28 cellular contexts compared by ENCODE assay signal in genomic region chr15:96362001-96362758, GRCh38. TPM values are rescaled to one million over a fixed set of nuclear protein-coding genes. Genes with fewer than 3 reads are reported as not detected.
DNase-seq lines count a peak whose midpoint lies in the region; ATAC-seq, FAIRE-seq and TF ChIP-seq lines count a peak whose summit lies in the region.
"Had no signal": no experiment of that assay in that cellular context is flagged by ENCODE, and none has a peak within 500 bp of the region (broad histone marks: within the 10 kb centered on the region; RNA-seq: fewer than 3 reads in every experiment).

No MANE protein-coding gene starts in this region.

- H3K79me2 ChIP-seq in GM23338 (replicated peaks; ENCODE audit: insufficient read depth) (no peaks in the 10 kb centered on the region), GM12878 (ENCODE audit: control insufficient read depth, insufficient read depth, low read length) (no peaks in the 10 kb centered on the region), osteoblast (ENCODE audit: insufficient read depth, low read length) (peaks cover 4% of the 10 kb centered on the region)

- no peak for TF ChIP-seq POLR2A in GM12878 (IDR thresholded peaks at IDR 0.05; ENCODE audit: low read depth, low read length)

- H3K4me2 ChIP-seq in GM23338 (peak overlapping the region; percentile 80), GM12878 (ENCODE audit: control insufficient read depth, insufficient read depth) (no peak overlapping the region), osteoblast (ENCODE audit: insufficient read depth, low read length) (no peak overlapping the region)
- H3K4me2 ChIP-seq: A549, BLaER1 had no signal

- SMC1A ChIA-PET in GM12878 (lab: Charles Lee; ENCODE audit: uncharacterized antibody, unreplicated experiment): interaction anchor here (0.6 to 2.2 kb wide), 12 partner anchors 13 to 884 kb away, joined by 3 to 8 read pairs (median 3); no protein-coding TSS in a partner anchor

- no peak overlapping the region for H3K4me3 Mint-ChIP-seq in T-helper 1 cell treated with Interleukin-12 subunit alpha and Interleukin-12 subunit beta and Interleukin-4 antibody, amounts not matched to agents 30 μg/mL and 1 μg/mL, for 36 hours
- H3K4me3 Mint-ChIP-seq in GM23338 (peak overlapping the region; percentile 18; the same call in 2 of the 3 replicates), T-cell (no peak overlapping the region)
- H3K4me3 Mint-ChIP-seq in stimulated activated naive CD8-positive, alpha-beta T cell treated with anti-CD3 and anti-CD28 coated beads, Interleukin-15, amount 100 ng/mL, for 72 hours: no peak overlapping the region
- H3K4me3 Mint-ChIP-seq: activated T-helper 17 cell treated with anti-CD3 and anti-CD28 coated beads, Interleukin-2, amount 50 U/mL, for 72 hours had no signal

- H3K4me3 ChIP-seq in GM23338 (peak overlapping the region; percentile 52), GM12878 (no peak overlapping the region), osteoblast (ENCODE audit: insufficient read depth, low read length) (no peak overlapping the region)
- H3K4me3 ChIP-seq: A549, BLaER1, cardiac muscle cell had no signal

- TF ChIP-seq CTCF in GM23338 (conservative IDR thresholded peaks at IDR 0.05; ENCODE audit: low read depth in 2 of 2): no peak
- TF ChIP-seq CTCF in GM12878 (IDR thresholded peaks at IDR 0.05 in 2 of 3, conservative IDR thresholded peaks at IDR 0.05 in 1 of 3; ENCODE audit: control insufficient read depth in 2 of 3, extremely low read depth in 1 of 3, insufficient read depth in 1 of 3, low read depth in 3 of 3, low read length in 3 of 3): no peak
- no peak for TF ChIP-seq CTCF in osteoblast (IDR thresholded peaks at IDR 0.05; ENCODE audit: extremely low read depth, low read depth, low read length)

- H3F3A ChIP-seq in GM23338 (replicated peaks; ENCODE audit: low read depth): peaks cover 30% of the 10 kb centered on the region

- H4K20me1 ChIP-seq in GM23338 (replicated peaks; ENCODE audit: insufficient read depth): peaks cover 35% of the 10 kb centered on the region
- H4K20me1 ChIP-seq in GM12878 (ENCODE audit: control insufficient read depth, insufficient read depth): no peaks in the 10 kb centered on the region
- H4K20me1 ChIP-seq in osteoblast (ENCODE audit: insufficient read depth, low read length): peaks cover 1% of the 10 kb centered on the region

- no peak for TF ChIP-seq RAD21 in GM12878 (IDR thresholded peaks at IDR 0.05; ENCODE audit: insufficient read depth, low read depth, low read length)

- H3K36me3 Mint-ChIP-seq in T-helper 1 cell treated with Interleukin-12 subunit alpha and Interleukin-12 subunit beta and Interleukin-4 antibody, amounts not matched to agents 30 μg/mL and 1 μg/mL, for 36 hours (ENCODE audit: low read depth): peaks cover 5% of the 10 kb centered on the region
- H3K36me3 Mint-ChIP-seq in GM23338 (ENCODE audit: low read depth) (no peaks in the 10 kb centered on the region), T-cell (peaks cover 3% of the 10 kb centered on the region)

- POLR2A ChIA-PET in GM12878 (lab: Charles Lee) (interaction anchor here (0.6 to 1.2 kb wide), 7 partner anchors 13 to 765 kb away, joined by 3 to 8 read pairs (median 4); no protein-coding TSS in a partner anchor), T-cell (lab: Charles Lee) (no interaction called here)

- H2AFZ ChIP-seq in GM23338 (no peak overlapping the region), GM12878 (ENCODE audit: control insufficient read depth, low read depth, low read length) (no peak overlapping the region), osteoblast (ENCODE audit: low read length) (no peak overlapping the region)

- H3K9ac ChIP-seq in GM12878 (ENCODE audit: control insufficient read depth, insufficient read depth, low read length): no peak overlapping the region
- H3K9ac ChIP-seq: BLaER1 had no signal

- CTCF ChIA-PET in GM12878 (lab: Yijun Ruan, JAX) (interaction anchor here (0.6 to 1.8 kb wide), 7 partner anchors 8 to 1077 kb away, joined by 3 to 5 read pairs (median 4); no protein-coding TSS in a partner anchor), T-cell (lab: Charles Lee) (interaction anchor here in 1 of 2 donors (0.5 to 0.7 kb wide), 2 partner anchors 16 to 1621 kb away, joined by 3 to 5 read pairs; no protein-coding TSS in a partner anchor)

- H3K9me3 ChIP-seq in GM12878 (replicated peaks; ENCODE audit: control insufficient read depth, insufficient read depth, low read length) (no peaks in the 10 kb centered on the region; the same call in 2 of the 3 replicates), osteoblast (ENCODE audit: low read depth, low read length) (no peaks in the 10 kb centered on the region)
- H3K9me3 ChIP-seq: A549, psoas muscle, vagina had no signal

- 54% methylated on average over 22 of the region's 22 CpGs for WGBS in GM12878 (ENCODE audit: insufficient coverage, insufficient replicate concordance, low lambda C conversion rate, missing lambda C conversion rate)

- no peaks in the 10 kb centered on the region for H3K36me3 ChIP-seq in GM23338 (ENCODE audit: insufficient read depth)
- H3K36me3 ChIP-seq in GM12878 (ENCODE audit: control insufficient read depth in 2 of 2, insufficient read depth in 2 of 2, low read length in 1 of 2): no peaks in the 10 kb centered on the region
- H3K36me3 ChIP-seq in osteoblast (ENCODE audit: insufficient read depth, low read length): no peaks in the 10 kb centered on the region
- H3K36me3 ChIP-seq: BLaER1, cardiac muscle cell, vagina had no signal

- peaks cover 91% of the 10 kb centered on the region for H3K27me3 Mint-ChIP-seq in T-helper 1 cell treated with Interleukin-12 subunit alpha and Interleukin-12 subunit beta and Interleukin-4 antibody, amounts not matched to agents 30 μg/mL and 1 μg/mL, for 36 hours (ENCODE audit: low read depth)
- H3K27me3 Mint-ChIP-seq in GM23338 (ENCODE audit: insufficient read depth, low read depth, poor library complexity) (no peaks in the 10 kb centered on the region), T-cell (peaks cover 67 to 81% of the 10 kb centered on the region in 2 donors)
- H3K27me3 Mint-ChIP-seq in stimulated activated naive CD8-positive, alpha-beta T cell treated with anti-CD3 and anti-CD28 coated beads, Interleukin-15, amount 100 ng/mL, for 72 hours: peaks cover 23% of the 10 kb centered on the region

- intact Hi-C loops in GM12878 (cut with micrococcal nuclease; ENCODE audit: unreplicated experiment) (no loop called here), left colon (cut with DNase I, micrococcal nuclease) (no loop called here)

- RAD21 ChIA-PET in GM12878 (lab: Charles Lee; ENCODE audit: unreplicated experiment): interaction anchor here (0.6 to 1.5 kb wide), 15 partner anchors 9 to 1240 kb away, joined by 3 to 5 read pairs (median 3); partner anchors contain the start of gene NR2F2

- BruUV-seq in GM12878 (replicated peaks; lab: Mats Ljungman, UMichigan): no TSS peak

- H3K27ac Mint-ChIP-seq in T-helper 1 cell treated with Interleukin-12 subunit alpha and Interleukin-12 subunit beta and Interleukin-4 antibody, amounts not matched to agents 30 μg/mL and 1 μg/mL, for 36 hours: peak overlapping the region; percentile 54
- no peak overlapping the region for H3K27ac Mint-ChIP-seq in GM23338
- H3K27ac Mint-ChIP-seq in T-cell: no peak overlapping the region
- H3K27ac Mint-ChIP-seq in stimulated activated naive CD8-positive, alpha-beta T cell treated with anti-CD3 and anti-CD28 coated beads, Interleukin-15, amount 100 ng/mL, for 72 hours: no peak overlapping the region
- H3K27ac Mint-ChIP-seq: activated T-helper 17 cell treated with anti-CD3 and anti-CD28 coated beads, Interleukin-2, amount 50 U/mL, for 72 hours had no signal

- H3K27me3 ChIP-seq in GM23338 (ENCODE audit: insufficient read depth): peaks cover 100% of the 10 kb centered on the region
- H3K27me3 ChIP-seq in GM12878 (replicated peaks in 1 of 2; ENCODE audit: control insufficient read depth in 2 of 2, insufficient read depth in 2 of 2, low read length in 1 of 2): peaks cover 10 to 20% of the 10 kb centered on the region in 2 experiments
- peaks cover 76% of the 10 kb centered on the region for H3K27me3 ChIP-seq in osteoblast (ENCODE audit: insufficient read depth, low read length)
- H3K27me3 ChIP-seq: vagina had no signal

- no peak overlapping the region for H3K27ac ChIP-seq in GM23338 (ENCODE audit: low read depth)
- H3K27ac ChIP-seq in GM12878 (ENCODE audit: control insufficient read depth, insufficient read depth): no peak overlapping the region
- no peak overlapping the region for H3K27ac ChIP-seq in osteoblast (ENCODE audit: low read depth, low read length)
- H3K27ac ChIP-seq: A549, BLaER1, cardiac muscle cell, epithelial cell of prostate, foreskin keratinocyte, psoas muscle had no signal

- H3K9me3 Mint-ChIP-seq in T-helper 1 cell treated with Interleukin-12 subunit alpha and Interleukin-12 subunit beta and Interleukin-4 antibody, amounts not matched to agents 30 μg/mL and 1 μg/mL, for 36 hours: no peaks in the 10 kb centered on the region
- peaks cover under 1% of the 10 kb centered on the region; the same call in 2 of the 3 replicates for H3K9me3 Mint-ChIP-seq in GM23338
- H3K9me3 Mint-ChIP-seq in T-cell: peaks cover 0 to 4% (median 3%) of the 10 kb centered on the region in 3 donors
- H3K9me3 Mint-ChIP-seq in stimulated activated naive CD8-positive, alpha-beta T cell treated with anti-CD3 and anti-CD28 coated beads, Interleukin-15, amount 100 ng/mL, for 72 hours: peaks cover 5 to 8% of the 10 kb centered on the region in 2 donors
- H3K9me3 Mint-ChIP-seq: HFFc6 had no signal

- ATAC-seq in GM23338 (no peak), GM12878 (no peak), T-cell (replicated peaks in 1 of 4) (no peak), left colon (no peak)
- ATAC-seq in stimulated activated naive CD8-positive, alpha-beta T cell treated with anti-CD3 and anti-CD28 coated beads, Interleukin-15, amount 100 ng/mL, for 72 hours: no peak
- ATAC-seq: A549; activated T-helper 17 cell treated with anti-CD3 and anti-CD28 coated beads, Interleukin-2, amount 50 U/mL, for 72 hours; foreskin keratinocyte; psoas muscle; Right ventricle myocardium inferior had no signal

- H3K9me2 ChIP-seq in GM23338 (ENCODE audit: insufficient read depth): no peaks in the 10 kb centered on the region

- H3K4me1 Mint-ChIP-seq in T-helper 1 cell treated with Interleukin-12 subunit alpha and Interleukin-12 subunit beta and Interleukin-4 antibody, amounts not matched to agents 30 μg/mL and 1 μg/mL, for 36 hours (ENCODE audit: low read depth): peaks cover 13% of the 10 kb centered on the region
- H3K4me1 Mint-ChIP-seq in GM23338 (peaks cover 61% of the 10 kb centered on the region), T-cell (peaks cover 12 to 25% (median 17%) of the 10 kb centered on the region in 3 donors)
- peaks cover 29% of the 10 kb centered on the region for H3K4me1 Mint-ChIP-seq in stimulated activated naive CD8-positive, alpha-beta T cell treated with anti-CD3 and anti-CD28 coated beads, Interleukin-15, amount 100 ng/mL, for 72 hours

- in situ Hi-C loops in GM12878 (cut with MboI): no loop called here

- H3K4me1 ChIP-seq in GM23338 (ENCODE audit: insufficient read depth) (peaks cover 43% of the 10 kb centered on the region), GM12878 (ENCODE audit: control insufficient read depth, insufficient read depth, low read length) (0 out of 2 replicates have a peak, but pooled peaks cover 2% of the 10 kb centered on the region), osteoblast (ENCODE audit: insufficient read depth, low read length) (no peaks in the 10 kb centered on the region)
- H3K4me1 ChIP-seq: foreskin keratinocyte, psoas muscle had no signal

- FAIRE-seq in GM12878 (lab: Jason Lieb, UNC): no peak
- FAIRE-seq: A549, keratinocyte, small intestine had no signal

- TF ChIP-seq EP300 in GM12878 (IDR thresholded peaks at IDR 0.05; ENCODE audit: borderline replicate concordance in 1 of 2, control insufficient read depth in 1 of 2, low read depth in 2 of 2, low read length in 2 of 2): no peak

- DNase-seq in T-helper 1 cell (no peak), GM23338 (ENCODE audit: low spot score) (peak; percentile 29), GM12878 (ENCODE audit: low read depth, low spot score) (no peak), osteoblast (ENCODE audit: insufficient read length, low spot score, missing footprints) (peak; percentile 80), T-cell (no peak), left colon (no peak)
- DNase-seq in stimulated activated naive CD8-positive, alpha-beta T cell treated with anti-CD3 and anti-CD28 coated beads, Interleukin-15, amount 100 ng/mL, for 72 hours: no peak
- DNase-seq: activated CD8-positive, alpha-beta memory T cell treated with anti-CD3 and anti-CD28 coated beads for 24 hours; foreskin keratinocyte; HFFc6; KG1; mammary epithelial cell; naive B cell; NCI-H1694 treated with DMSO at 0.1 percent for 48 hours; NCI-H345; psoas muscle; small intestine; stimulated activated CD4-positive, alpha-beta T cell treated with anti-CD3 and anti-CD28 coated beads, Interleukin-4, amount 100 ng/mL, for 24 hours; substantia nigra had no signal

RNA-seq across cellular contexts. Expression of gene NR2F2, which starts 31.7 kb away (rescaled TPM):
- total RNA-seq in GM23338 (2014; rRNA removed; shearing (Covaris generic)): not detected in 2 replicates
- polyA plus RNA-seq in GM23338 (2016; fragmentation: Nextera tagmentation; extraction: Ambion mirVana) (0.16 and 0.23 TPM in 2 replicates), GM12878 (2011; rRNA removed) (8.7 and 10.0 TPM in 2 replicates), GM12878 (2014; fragmentation: Illumina TruSeq; extraction: Trizol) (6.9 TPM in 2 replicates), GM12878 (2014; fragmentation: Nextera tagmentation; extraction: Ambion mirVana) (1 to 10 TPM; 2.3 to 3.2 TPM), GM12878 (2014; rRNA removed) (3.7 and 6.6 TPM in 2 replicates), GM12878 (2016; fragmentation: Nextera tagmentation; extraction: Ambion mirVana) (1 to 10 TPM; 1.8 to 3.1 TPM)
- 21.4 and 23.4 TPM in 2 replicates for total RNA-seq in GM12878 (2013; cell fraction: nucleolus; rRNA removed)
- total RNA-seq in GM12878 (2014; rRNA removed) (0.82 and 1.1 TPM in 2 replicates), GM12878 (2014; rRNA removed; fragmentation: Illumina TruSeq; extraction: Trizol) (1.7 and 1.9 TPM in 2 replicates), GM12878 (2021) (9.4 and 10.1 TPM in 2 replicates), osteoblast (13.0 and 14.5 TPM in 2 replicates), T-cell (under 1 TPM in 3 of 5 donors, not detected in 2; 0.32 to 0.53 (median 0.38) TPM), left colon (10 to 100 TPM; 24.9 to 35.3 TPM)
- 0.34 TPM for polyA plus RNA-seq in GM12878 (2011; ENCODE audit: low read depth)
- 13.9 and 14.3 TPM in 2 replicates for polyA plus RNA-seq in GM12878 (2011; cell fraction: cytosol; rRNA removed)
- 14.0 and 17.0 TPM in 2 replicates for polyA plus RNA-seq in GM12878 (2011; cell fraction: nucleus; rRNA removed)
- polyA plus RNA-seq in GM12878 (2012): 2.4 and 2.6 TPM in 2 replicates
- 7.2 and 11.2 TPM in 2 replicates for polyA minus RNA-seq in GM12878 (2011; rRNA and poly(A)+ RNA removed)
- 12.4 and 19.1 TPM in 2 replicates for polyA minus RNA-seq in GM12878 (2011; cell fraction: cytosol; rRNA and poly(A)+ RNA removed)
- 9.9 and 15.4 TPM in 2 replicates for polyA minus RNA-seq in GM12878 (2011; cell fraction: nucleus; rRNA and poly(A)+ RNA removed)
- total RNA-seq: activated T-helper 17 cell treated with anti-CD3 and anti-CD28 coated beads, Interleukin-2, amount 50 U/mL, for 72 hours had no signal

Comparison
In these comparisons a context has a peak if more than half of its experiments do, and no peak if none do; other contexts are left out.
1. DNase-seq: peak in GM23338 (single experiment) and osteoblast (single experiment); none in T-helper 1 cell (0 of 5), GM12878 (single experiment), T-cell (0 of 34), left colon (0 of 2) and stimulated activated naive CD8-positive, alpha-beta T cell treated with anti-CD3 and anti-CD28 coated beads, Interleukin-15, amount 100 ng/mL, for 72 hours (0 of 2).